10 cellular contexts compared by ENCODE assay signal in genomic region chr3:50570508-50571279, GRCh38. TPM values are rescaled to one million over a fixed set of nuclear protein-coding genes. Genes with fewer than 3 reads are reported as not detected.
DNase-seq lines count a peak whose midpoint lies in the region; ATAC-seq and TF ChIP-seq lines count a peak whose summit lies in the region.
"Had no signal": no experiment of that assay in that cellular context is flagged by ENCODE, and none has a peak within 500 bp of the region (broad histone marks: within the 10 kb centered on the region; RNA-seq: fewer than 3 reads in every experiment).

No MANE protein-coding gene starts in this region.

- H3K4me3 Mint-ChIP-seq in activated naive CD8-positive, alpha-beta T cell treated with anti-CD3 and anti-CD28 coated beads, Interleukin-2, amount 10 ng/mL, durations not matched to agents 7 days and 5 days, result peak overlapping the region; percentile 96

- POLR2A ChIA-PET in A673 (lab: Charles Lee; ENCODE audit: low non-redundant PET), result no interaction called here
- POLR2A ChIA-PET in activated naive CD8-positive, alpha-beta T cell treated with anti-CD3 and anti-CD28 coated beads, Interleukin-2, amount 10 ng/mL, durations not matched to agents 7 days and 5 days (lab: Charles Lee), result interaction anchor here (0.7 to 26.1 kb wide), 11 partner anchors 10 to 929 kb away, joined by 3 to 3572 read pairs (median 17); partner anchors contain the start of genes CISH, CYB561D2, DCAF1 and MANF

- H3K27ac Mint-ChIP-seq in activated naive CD8-positive, alpha-beta T cell treated with anti-CD3 and anti-CD28 coated beads, Interleukin-2, amount 10 ng/mL, durations not matched to agents 7 days and 5 days, result peak overlapping the region; percentile 99

- TF ChIP-seq CTCF in A673 (conservative IDR thresholded peaks at IDR 0.05; ENCODE audit: low read depth, low read length), result no peak

- H3K27me3 ChIP-seq in A673 (replicated peaks; ENCODE audit: insufficient read depth, low read depth, low read length, poor library complexity) (no peaks in the 10 kb centered on the region), HUES48 (ENCODE audit: control insufficient read depth, insufficient read depth, low read length) (peaks cover 10% of the 10 kb centered on the region), mucosa of rectum (ENCODE audit: control insufficient read depth in 2 of 2, insufficient read depth in 2 of 2, low read length in 2 of 2) (no peaks in the 10 kb centered on the region)

- no peak overlapping the region for H3K9ac ChIP-seq in HUES48 (ENCODE audit: low read depth, low read length)
- peak overlapping the region in 1 of 2 donors; percentile 6 for H3K9ac ChIP-seq in mucosa of rectum (ENCODE audit: low read depth in 1 of 2, low read length in 2 of 2)

- no peak overlapping the region for H3K27ac ChIP-seq in A673 (ENCODE audit: low read depth, low read length, poor library complexity, severe bottlenecking)
- H3K27ac ChIP-seq in HUES48 (ENCODE audit: low read depth, low read length), result no peak overlapping the region
- H3K27ac ChIP-seq in mucosa of rectum (ENCODE audit: low read depth in 2 of 2, low read length in 2 of 2), result no peak overlapping the region

- no peak for ATAC-seq in activated naive CD8-positive, alpha-beta T cell treated with anti-CD3 and anti-CD28 coated beads, Interleukin-2, amount 10 ng/mL, durations not matched to agents 7 days and 5 days (ENCODE audit: low read depth)
- ATAC-seq in GM21576 (IDR thresholded peaks at IDR 0.05; ENCODE audit: unreplicated experiment), result no peak

- H3K36me3 ChIP-seq in A673 (ENCODE audit: insufficient read depth, low read length, poor library complexity, severe bottlenecking) (no peaks in the 10 kb centered on the region), HUES48 (ENCODE audit: control insufficient read depth, insufficient read depth, low read length) (no peaks in the 10 kb centered on the region; the same call in 1 of the 2 replicates), mucosa of rectum (ENCODE audit: control insufficient read depth in 2 of 2, insufficient read depth in 2 of 2, low read length in 2 of 2) (peaks cover 5 to 6% of the 10 kb centered on the region in 2 donors)

- H3K9me3 ChIP-seq in A673 (ENCODE audit: low read depth, low read length, poor library complexity, severe bottlenecking) (no peaks in the 10 kb centered on the region), HUES48 (ENCODE audit: control insufficient read depth, insufficient read depth, low read length) (no peaks in the 10 kb centered on the region), mucosa of rectum (ENCODE audit: control insufficient read depth in 2 of 2, low read length in 2 of 2) (no peaks in the 10 kb centered on the region)

- peaks cover 63% of the 10 kb centered on the region for H3K4me1 Mint-ChIP-seq in activated naive CD8-positive, alpha-beta T cell treated with anti-CD3 and anti-CD28 coated beads, Interleukin-2, amount 10 ng/mL, durations not matched to agents 7 days and 5 days

- H3K36me3 Mint-ChIP-seq in activated naive CD8-positive, alpha-beta T cell treated with anti-CD3 and anti-CD28 coated beads, Interleukin-2, amount 10 ng/mL, durations not matched to agents 7 days and 5 days, result peaks cover 37% of the 10 kb centered on the region

- intact Hi-C loops in A673 (cut with micrococcal nuclease; ENCODE audit: unreplicated experiment), result loop anchor here (5.0 kb wide), 1 partner anchor 42 kb away; the partner anchor contains the start of gene CISH

- CTCF ChIA-PET in A673 (lab: Charles Lee), result no interaction called here

- H3K9me3 Mint-ChIP-seq in activated naive CD8-positive, alpha-beta T cell treated with anti-CD3 and anti-CD28 coated beads, Interleukin-2, amount 10 ng/mL, durations not matched to agents 7 days and 5 days, result no peaks in the 10 kb centered on the region

- peak overlapping the region; percentile 62 for H3K4me3 ChIP-seq in A673 (ENCODE audit: low read depth, low read length, poor library complexity, severe bottlenecking)
- peak overlapping the region; percentile 92; the same call in 1 of the 2 replicates for H3K4me3 ChIP-seq in HUES48 (ENCODE audit: low read depth, low read length)
- peak overlapping the region; percentile 86 to 99 for H3K4me3 ChIP-seq in mucosa of rectum (ENCODE audit: low read length in 2 of 2)

- no peaks in the 10 kb centered on the region for H3K27me3 Mint-ChIP-seq in activated naive CD8-positive, alpha-beta T cell treated with anti-CD3 and anti-CD28 coated beads, Interleukin-2, amount 10 ng/mL, durations not matched to agents 7 days and 5 days

- BruUV-seq in A673 (replicated peaks; lab: Mats Ljungman, UMichigan), result no TSS peak

- H3K4me1 ChIP-seq in A673 (ENCODE audit: insufficient read depth, low read length, poor library complexity, severe bottlenecking), result no peaks in the 10 kb centered on the region
- peaks cover 4% of the 10 kb centered on the region for H3K4me1 ChIP-seq in HUES48 (ENCODE audit: control insufficient read depth, insufficient read depth, low read length)
- peaks cover 22 to 26% of the 10 kb centered on the region in 2 donors for H3K4me1 ChIP-seq in mucosa of rectum (ENCODE audit: control insufficient read depth in 2 of 2, insufficient read depth in 2 of 2, low read length in 2 of 2)

- DNase-seq in A673 (ENCODE audit: low spot score), result no peak
- DNase-seq in activated naive CD8-positive, alpha-beta T cell treated with anti-CD3 and anti-CD28 coated beads, Interleukin-2, amount 10 ng/mL, durations not matched to agents 7 days and 5 days, result no peak
- no peak for DNase-seq in NK-92 (lab: John Stamatoyannopoulos, UW; ENCODE audit: unreplicated experiment)
- DNase-seq in stimulated activated CD4-positive, alpha-beta T cell treated with anti-CD3 and anti-CD28 coated beads, Interleukin-4, amount 100 ng/mL, for 1 hour, result no peak
- no peak for DNase-seq in HPDE6-E6E7 (ENCODE audit: extremely low spot score)
- DNase-seq: DMS53, NCI-H774 had no signal

RNA-seq across cellular contexts. Expression of gene HEMK1, which starts 1.4 kb away (rescaled TPM):
- 5.7 and 7.9 TPM in 2 replicates for total RNA-seq in A673 (2021)
- total RNA-seq in activated naive CD8-positive, alpha-beta T cell treated with anti-CD3 and anti-CD28 coated beads, Interleukin-2, amount 10 ng/mL, durations not matched to agents 7 days and 5 days, result 100 to 1,000 TPM in 1 of 2 experiments, 10 to 100 TPM in 1; 97.4 to 102 TPM

RNA-seq across cellular contexts. Expression of gene C3orf18, which starts 3.1 kb away (rescaled TPM):
- total RNA-seq in A673 (2021), result 1.5 and 4.9 TPM in 2 replicates
- total RNA-seq in activated naive CD8-positive, alpha-beta T cell treated with anti-CD3 and anti-CD28 coated beads, Interleukin-2, amount 10 ng/mL, durations not matched to agents 7 days and 5 days, result 10 to 100 TPM; 53.2 to 58.4 TPM

RNA-seq across cellular contexts. Expression of gene CISH, which starts 40.9 kb away (rescaled TPM):
- 0.86 and 1.6 TPM in 2 replicates for total RNA-seq in A673 (2021)
- total RNA-seq in activated naive CD8-positive, alpha-beta T cell treated with anti-CD3 and anti-CD28 coated beads, Interleukin-2, amount 10 ng/mL, durations not matched to agents 7 days and 5 days, result 100 to 1,000 TPM; 365 to 400 TPM

RNA-seq across cellular contexts. Expression of gene MAPKAPK3, which starts 46.3 kb away (rescaled TPM):
- total RNA-seq in A673 (2021), result 15.8 and 17.3 TPM in 2 replicates
- 100 to 1,000 TPM; 176 to 195 TPM for total RNA-seq in activated naive CD8-positive, alpha-beta T cell treated with anti-CD3 and anti-CD28 coated beads, Interleukin-2, amount 10 ng/mL, durations not matched to agents 7 days and 5 days

Comparison
In these comparisons a context has a peak if more than half of its experiments do, and no peak if none do; other contexts are left out.
1. RNA of gene HEMK1, which starts 1.4 kb away (total RNA-seq): 97.4 to 102 TPM in activated naive CD8-positive, alpha-beta T cell treated with anti-CD3 and anti-CD28 coated beads, Interleukin-2, amount 10 ng/mL, durations not matched to agents 7 days and 5 days; 5.7 to 7.9 TPM in A673; every median in the first group is over 10 times any median in the second.
2. RNA of gene CISH, which starts 40.9 kb away (total RNA-seq): 365 to 400 TPM in activated naive CD8-positive, alpha-beta T cell treated with anti-CD3 and anti-CD28 coated beads, Interleukin-2, amount 10 ng/mL, durations not matched to agents 7 days and 5 days; 0.86 to 1.6 TPM in A673; every median in the first group is over 100 times any median in the second.
3. Peak in every context shown above with its lines, with median percentiles within 50 percentile points of each other: H3K4me3 ChIP-seq.